ENCODE assay signal across 9 cellular contexts in the genomic region with DNA sequence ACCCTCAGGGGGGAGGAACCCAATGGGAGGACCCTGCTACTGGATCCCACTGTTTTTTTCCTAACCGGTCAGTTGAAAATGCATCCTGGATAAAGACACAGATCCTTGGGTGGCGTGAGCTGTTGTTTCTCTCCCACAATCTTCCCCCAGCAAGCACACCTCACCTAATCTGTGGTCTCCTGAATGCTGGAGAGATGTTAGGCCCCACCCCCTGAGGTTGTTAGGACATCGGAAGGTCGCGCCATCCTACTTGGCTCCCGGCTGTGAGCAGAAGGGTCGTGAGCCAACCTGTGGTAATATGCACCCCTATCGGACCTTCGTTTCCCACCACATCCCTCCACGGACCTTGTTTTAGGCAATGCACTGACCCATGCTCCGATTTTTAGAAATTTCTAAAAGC.
A peak's percentile ranks its signal among the peaks of the same experiment; 100 is the strongest.
DNase-seq lines count a peak whose midpoint lies in the region; ATAC-seq and TF ChIP-seq lines count a peak whose summit lies in the region.
"Had no signal": no experiment of that assay in that cellular context is flagged by ENCODE, and none has a peak within 500 bp of the region (broad histone marks: within the 10 kb centered on the region; RNA-seq: fewer than 3 reads in every experiment).

No MANE protein-coding gene starts in this region.

- H3K4me1 ChIP-seq in right cardiac atrium (ENCODE audit: control insufficient read depth, insufficient read depth, low read length): peaks cover 28% of the 10 kb centered on the region
- H3K4me1 ChIP-seq in skeletal muscle tissue (ENCODE audit: control insufficient read depth in 3 of 3, insufficient read depth in 3 of 3, low read length in 3 of 3): peaks cover 40 to 53% (median 48%) of the 10 kb centered on the region in 3 donors

- H3K4me1 Mint-ChIP-seq in activated naive CD8-positive, alpha-beta T cell (ENCODE audit: low read depth): peaks cover 19% of the 10 kb centered on the region

- H3K36me3 Mint-ChIP-seq in activated naive CD8-positive, alpha-beta T cell: no peaks in the 10 kb centered on the region

- CTCF ChIA-PET in HEK293T (lab: Yijun Ruan, JAX): interaction anchor here (1.3 kb wide), 1 partner anchor 54 kb away, joined by 4 read pairs; no protein-coding TSS in a partner anchor

- intact Hi-C loops in right cardiac atrium (cut with DNase I): no loop called here

- H3K27me3 ChIP-seq in right cardiac atrium (ENCODE audit: control insufficient read depth, insufficient read depth) (no peaks in the 10 kb centered on the region), skeletal muscle tissue (ENCODE audit: control insufficient read depth in 3 of 3, insufficient read depth in 3 of 3, low read length in 3 of 3) (peaks cover 4 to 12% (median 5%) of the 10 kb centered on the region in 3 donors)

- no peak for DNase-seq in HEK293T (ENCODE audit: extremely low spot score)
- peak in 1 of 3 donors; percentile 45 for DNase-seq in right cardiac atrium
- no peak for DNase-seq in DMS153 (lab: John Stamatoyannopoulos, UW)
- no peak for DNase-seq in C1 segment of cervical spinal cord (lab: John Stamatoyannopoulos, UW)
- DNase-seq: NCI-H1436 treated with DMSO at 0.1 percent for 48 hours had no signal

- peaks cover 2% of the 10 kb centered on the region for H3K27me3 Mint-ChIP-seq in activated naive CD8-positive, alpha-beta T cell

- peak overlapping the region in 2 of 3 donors; percentile 70 to 76 for H3K9ac ChIP-seq in skeletal muscle tissue (ENCODE audit: low read depth in 1 of 3, low read length in 3 of 3)

- H3K27ac Mint-ChIP-seq in activated naive CD8-positive, alpha-beta T cell: no peak overlapping the region

- no peaks in the 10 kb centered on the region for H3K36me3 ChIP-seq in skeletal muscle tissue (ENCODE audit: control insufficient read depth in 3 of 3, insufficient read depth in 3 of 3, low read length in 3 of 3)

- 33% methylated on average over 11 of the region's 11 CpGs for WGBS in right cardiac atrium

- POLR2A ChIA-PET in HEK293T (lab: Yijun Ruan, JAX): no interaction called here

- no peaks in the 10 kb centered on the region for H3K9me3 Mint-ChIP-seq in activated naive CD8-positive, alpha-beta T cell (ENCODE audit: low read depth)

- no peak overlapping the region for H3K27ac ChIP-seq in right cardiac atrium (ENCODE audit: low read length)
- no peak overlapping the region for H3K27ac ChIP-seq in skeletal muscle tissue (ENCODE audit: low read depth, low read length)

- H3K4me3 ChIP-seq in right cardiac atrium (ENCODE audit: low read length) (peak overlapping the region; percentile 75), skeletal muscle tissue (ENCODE audit: low read length in 3 of 3) (peak overlapping the region; percentile 62 to 76 (median 67))

- H3K9me3 ChIP-seq in right cardiac atrium (ENCODE audit: control insufficient read depth, low read length): no peaks in the 10 kb centered on the region
- no peaks in the 10 kb centered on the region for H3K9me3 ChIP-seq in skeletal muscle tissue (ENCODE audit: control insufficient read depth in 3 of 3, low read length in 3 of 3)

- peak; percentile 2 to 3 for ATAC-seq in right cardiac atrium
- ATAC-seq in HG02759 (IDR thresholded peaks at IDR 0.05; ENCODE audit: unreplicated experiment): no peak
- no peak for ATAC-seq in GM19452 (IDR thresholded peaks at IDR 0.05; ENCODE audit: unreplicated experiment)

- peak overlapping the region; percentile 89 for H3K4me3 Mint-ChIP-seq in activated naive CD8-positive, alpha-beta T cell

TF ChIP-seq in HEK293T, 16 proteins besides CTCF, POLR2A, EP300 and RAD21:
- no peak for TF ChIP-seq FOXA1 (IDR thresholded peaks at IDR 0.05)
- 0 out of 2 replicates have a peak, but pooled peaks have one; percentile 71 for TF ChIP-seq HDGF (IDR thresholded peaks at IDR 0.05; ENCODE audit: borderline replicate concordance)

Comparison
In these comparisons a context has a peak if more than half of its experiments do, and no peak if none do; other contexts are left out.
1. ATAC-seq: peak in right cardiac atrium (2 of 2); none in HG02759 (single experiment) and GM19452 (single experiment).